8 cellular contexts compared by ENCODE assay signal in the genomic region with DNA sequence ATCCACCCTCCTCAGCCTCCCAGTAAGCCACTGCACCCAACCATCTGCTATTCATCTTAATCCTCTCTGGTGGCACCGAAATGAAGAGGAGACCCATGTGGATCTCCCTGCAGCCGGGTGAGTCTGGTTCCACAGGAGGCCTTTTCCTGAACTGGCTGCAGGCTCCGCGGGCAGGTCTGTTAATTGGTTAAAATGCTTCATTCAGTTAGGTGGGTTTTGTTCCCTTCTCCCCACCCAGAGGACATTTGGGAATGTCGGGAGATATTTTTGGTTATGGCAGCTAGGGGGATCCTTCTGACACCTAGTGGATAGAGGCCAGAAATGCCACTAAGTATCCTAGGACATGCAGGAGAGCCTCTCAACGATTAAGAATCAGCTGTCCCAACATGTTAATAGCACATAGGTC. TPM values are rescaled to one million over a fixed set of nuclear protein-coding genes. Genes with fewer than 3 reads are reported as not detected.
DNase-seq lines count a peak whose midpoint lies in the region; ATAC-seq and TF ChIP-seq lines count a peak whose summit lies in the region.

No MANE protein-coding gene starts in this region.

- no peaks in the 10 kb centered on the region for H3K36me3 Mint-ChIP-seq in CD4-positive, alpha-beta T cell (ENCODE audit: low read depth)
- H3K36me3 Mint-ChIP-seq in activated T-cell treated with anti-CD3 and anti-CD28 coated beads, Interleukin-2, amount 50 U/mL, for 72 hours (ENCODE audit: insufficient read depth in 2 of 2): peaks cover 5 to 7% of the 10 kb centered on the region in 2 donors

- no peak overlapping the region for H3K27ac ChIP-seq in CD4-positive, alpha-beta T cell (ENCODE audit: low read depth, low read length)
- no peak overlapping the region; the same call in 1 of the 2 replicates for H3K27ac ChIP-seq in HL-60 (replicated peaks)
- H3K27ac ChIP-seq in RWPE2 (ENCODE audit: poor library complexity, severe bottlenecking): no peak overlapping the region
- no peak overlapping the region for H3K27ac ChIP-seq in foreskin keratinocyte

- no peaks in the 10 kb centered on the region for H3K36me3 ChIP-seq in RWPE2 (ENCODE audit: low read depth)

- no peaks in the 10 kb centered on the region for H3K27me3 ChIP-seq in CD4-positive, alpha-beta T cell (ENCODE audit: control insufficient read depth, insufficient read depth, low read length)
- no peaks in the 10 kb centered on the region for H3K27me3 ChIP-seq in HL-60 (ENCODE audit: insufficient read depth, poor library complexity, severe bottlenecking)
- no peaks in the 10 kb centered on the region for H3K27me3 ChIP-seq in RWPE2 (ENCODE audit: insufficient read depth, poor library complexity, severe bottlenecking)
- no peaks in the 10 kb centered on the region for H3K27me3 ChIP-seq in foreskin keratinocyte

- CTCF ChIA-PET in CD4-positive, alpha-beta T cell (lab: Charles Lee): interaction anchor here (0.7 to 3.0 kb wide), 7 partner anchors 25 to 61 kb away, joined by 3 to 16 read pairs (median 5); a partner anchor contains a TSS

- H3K4me3 ChIP-seq in HL-60 (replicated peaks; ENCODE audit: insufficient read depth, low read length) (no peak overlapping the region), RWPE2 (ENCODE audit: severe bottlenecking) (no peak overlapping the region)

- H3K27me3 Mint-ChIP-seq in CD4-positive, alpha-beta T cell: no peaks in the 10 kb centered on the region
- H3K27me3 Mint-ChIP-seq in activated T-cell treated with anti-CD3 and anti-CD28 coated beads, Interleukin-2, amount 50 U/mL, for 72 hours (ENCODE audit: low read depth): no peaks in the 10 kb centered on the region

- POLR2A ChIA-PET in CD4-positive, alpha-beta T cell (lab: Charles Lee): interaction anchor here (0.8 to 2.5 kb wide), 6 partner anchors 10 to 148 kb away, joined by 3 to 11 read pairs (median 8); a partner anchor contains a TSS

- no peak overlapping the region for H3K4me3 Mint-ChIP-seq in CD4-positive, alpha-beta T cell
- H3K4me3 Mint-ChIP-seq in activated T-cell treated with anti-CD3 and anti-CD28 coated beads, Interleukin-2, amount 50 U/mL, for 72 hours: no peak overlapping the region

- no peak overlapping the region for H3K27ac Mint-ChIP-seq in CD4-positive, alpha-beta T cell
- H3K27ac Mint-ChIP-seq in activated T-cell treated with anti-CD3 and anti-CD28 coated beads, Interleukin-2, amount 50 U/mL, for 72 hours: no peak overlapping the region

- peaks cover 28% of the 10 kb centered on the region for H3K4me1 Mint-ChIP-seq in CD4-positive, alpha-beta T cell (ENCODE audit: low read depth)
- H3K4me1 Mint-ChIP-seq in activated T-cell treated with anti-CD3 and anti-CD28 coated beads, Interleukin-2, amount 50 U/mL, for 72 hours (ENCODE audit: low read depth): peaks cover 35% of the 10 kb centered on the region

- no peak for ATAC-seq in CD4-positive, alpha-beta T cell (ENCODE audit: poor library complexity)
- peak; percentile 70 for ATAC-seq in RWPE2 (ENCODE audit: low read depth)
- peak; percentile 48 for ATAC-seq in foreskin keratinocyte
- no peak for ATAC-seq in GM21528 (IDR thresholded peaks at IDR 0.05; ENCODE audit: low FRiP score, unreplicated experiment)
- ATAC-seq in activated T-cell treated with anti-CD3 and anti-CD28 coated beads, Interleukin-2, amount 50 U/mL, for 72 hours (replicated peaks in 1 of 2): no peak
- no peak for ATAC-seq in HG03469 (IDR thresholded peaks at IDR 0.05; ENCODE audit: unreplicated experiment)

- H3K9me3 Mint-ChIP-seq in CD4-positive, alpha-beta T cell: peaks cover 2% of the 10 kb centered on the region
- H3K9me3 Mint-ChIP-seq in activated T-cell treated with anti-CD3 and anti-CD28 coated beads, Interleukin-2, amount 50 U/mL, for 72 hours: peaks cover 4% of the 10 kb centered on the region in 2 donors

- TF ChIP-seq CTCF in CD4-positive, alpha-beta T cell (IDR thresholded peaks at IDR 0.05): peak; percentile 58
- TF ChIP-seq CTCF in HL-60 (IDR thresholded peaks at IDR 0.05; ENCODE audit: insufficient read depth, low read length): peak; percentile 48
- TF ChIP-seq CTCF in RWPE2 (IDR thresholded peaks at IDR 0.05; ENCODE audit: poor library complexity, severe bottlenecking): peak; percentile 69
- TF ChIP-seq CTCF in foreskin keratinocyte (conservative IDR thresholded peaks at IDR 0.05): peak; percentile 80

- DNase-seq in CD4-positive, alpha-beta T cell: no peak
- no peak for DNase-seq in HL-60 (ENCODE audit: low read depth in 1 of 2, low spot score in 1 of 2)
- DNase-seq in RWPE2 (ENCODE audit: low spot score): no peak
- DNase-seq in foreskin keratinocyte: peak in 1 of 2 donors; percentile 48
- peak; percentile 53 for DNase-seq in retina
- no peak for DNase-seq in activated T-cell treated with anti-CD3 and anti-CD28 coated beads, Interleukin-2, amount 50 U/mL, for 72 hours

- no peaks in the 10 kb centered on the region for H3K9me3 ChIP-seq in CD4-positive, alpha-beta T cell (ENCODE audit: control insufficient read depth, low read length)
- H3K9me3 ChIP-seq in RWPE2 (ENCODE audit: severe bottlenecking): no peaks in the 10 kb centered on the region

- H3K4me1 ChIP-seq in RWPE2 (ENCODE audit: insufficient read depth, poor library complexity, severe bottlenecking) (no peaks in the 10 kb centered on the region), foreskin keratinocyte (no peaks in the 10 kb centered on the region)

- intact Hi-C loops in CD4-positive, alpha-beta T cell (cut with DNase I, micrococcal nuclease): no loop called here

RNA-seq across cellular contexts. Expression of a gene that starts 16.7 kb away (rescaled TPM):
- 100 to 1,000 TPM; 250 to 261 TPM for total RNA-seq in CD4-positive, alpha-beta T cell
- not detected in 2 replicates for total RNA-seq in foreskin keratinocyte
- polyA plus RNA-seq in foreskin keratinocyte: not detected in 2 replicates
- total RNA-seq in activated T-cell treated with anti-CD3 and anti-CD28 coated beads, Interleukin-2, amount 50 U/mL, for 72 hours: 10 to 100 TPM; 23.7 to 25.9 TPM

RNA-seq across cellular contexts. Expression of a gene that starts 48.9 kb away (rescaled TPM):
- total RNA-seq in CD4-positive, alpha-beta T cell: not detected
- not detected in 2 replicates for total RNA-seq in foreskin keratinocyte
- polyA plus RNA-seq in foreskin keratinocyte: 0.02 TPM in 1 of 2 replicates, not detected in the other
- not detected for total RNA-seq in activated T-cell treated with anti-CD3 and anti-CD28 coated beads, Interleukin-2, amount 50 U/mL, for 72 hours

RNA-seq across cellular contexts. Expression of a gene that starts 50.1 kb away (rescaled TPM):
- under 1 TPM; 0.19 to 0.45 TPM for total RNA-seq in CD4-positive, alpha-beta T cell
- total RNA-seq in foreskin keratinocyte: 80.5 and 91.7 TPM in 2 replicates
- polyA plus RNA-seq in foreskin keratinocyte: 111 and 129 TPM in 2 replicates
- 1 to 10 TPM; 4.5 to 5.6 TPM for total RNA-seq in activated T-cell treated with anti-CD3 and anti-CD28 coated beads, Interleukin-2, amount 50 U/mL, for 72 hours

Comparison
In these comparisons a context has a peak if more than half of its experiments do, and no peak if none do; other contexts are left out.
1. ATAC-seq: peak in RWPE2 (single experiment) and foreskin keratinocyte (single experiment); none in CD4-positive, alpha-beta T cell (single experiment), GM21528 (single experiment), activated T-cell treated with anti-CD3 and anti-CD28 coated beads, Interleukin-2, amount 50 U/mL, for 72 hours (0 of 2) and HG03469 (single experiment).
2. RNA of a gene that starts 16.7 kb away (total RNA-seq): 250 to 261 TPM in CD4-positive, alpha-beta T cell and 23.7 to 25.9 TPM in activated T-cell treated with anti-CD3 and anti-CD28 coated beads, Interleukin-2, amount 50 U/mL, for 72 hours; not detected in foreskin keratinocyte; every median in the first group is over 10 times any median in the second.
3. RNA of a gene that starts 50.1 kb away (total RNA-seq): 80.5 to 91.7 TPM in foreskin keratinocyte; 4.5 to 5.6 TPM in activated T-cell treated with anti-CD3 and anti-CD28 coated beads, Interleukin-2, amount 50 U/mL, for 72 hours and 0.19 to 0.45 TPM in CD4-positive, alpha-beta T cell; every median in the first group is over 10 times any median in the second.
4. Peak in every context shown above with its lines, with median percentiles within 50 percentile points of each other: CTCF ChIP-seq.